Comparison of ENCODE assay signal across 8 cellular contexts in genomic region chr6:100116409-100117194, GRCh38.
DNase-seq lines count a peak whose midpoint lies in the region; ATAC-seq, FAIRE-seq and TF ChIP-seq lines count a peak whose summit lies in the region.

No MANE protein-coding gene starts in this region.

- TF ChIP-seq POLR2A in prostate gland (IDR thresholded peaks at IDR 0.05) (no peak), sigmoid colon (IDR thresholded peaks at IDR 0.05) (no peak)

- no peak for TF ChIP-seq EP300 in sigmoid colon (IDR thresholded peaks at IDR 0.05)

- intact Hi-C loops in prostate gland (cut with DNase I) (loop anchor here (10.0 kb wide), 1 partner anchor 548 kb away; no protein-coding TSS in a partner anchor), sigmoid colon (cut with DNase I) (loop anchor here (5.0 to 10.0 kb wide), 2 partner anchors 361 to 548 kb away; no protein-coding TSS in a partner anchor)

- no peaks in the 10 kb centered on the region for H3K27me3 ChIP-seq in prostate gland (replicated peaks; ENCODE audit: insufficient read depth)
- no peaks in the 10 kb centered on the region for H3K27me3 ChIP-seq in sigmoid colon

- no peaks in the 10 kb centered on the region for H3K9me3 ChIP-seq in prostate gland
- H3K9me3 ChIP-seq in sigmoid colon, result no peaks in the 10 kb centered on the region

- ATAC-seq in HG02759 (IDR thresholded peaks at IDR 0.05; ENCODE audit: unreplicated experiment), result peak; percentile 78

- H3K36me3 ChIP-seq in prostate gland, result no peaks in the 10 kb centered on the region
- no peaks in the 10 kb centered on the region for H3K36me3 ChIP-seq in sigmoid colon

- H3K4me3 ChIP-seq in prostate gland (no peak overlapping the region), sigmoid colon (no peak overlapping the region)

- H3K27ac ChIP-seq in prostate gland (no peak overlapping the region), sigmoid colon (no peak overlapping the region)

- peak; percentile 75 for TF ChIP-seq CTCF in AG09319 (IDR thresholded peaks at IDR 0.05; ENCODE audit: low read depth, low read length)
- TF ChIP-seq CTCF in GM12872 (IDR thresholded peaks at IDR 0.05; ENCODE audit: insufficient read depth, low read depth, low read length), result peak; percentile 63
- TF ChIP-seq CTCF in prostate gland (IDR thresholded peaks at IDR 0.05), result peak; percentile 21 to 56 (median 46)
- peak in 1 of 4 experiments; percentile 40 for TF ChIP-seq CTCF in sigmoid colon (IDR thresholded peaks at IDR 0.05)

- H3K4me1 ChIP-seq in prostate gland (replicated peaks) (no peaks in the 10 kb centered on the region), sigmoid colon (no peaks in the 10 kb centered on the region)

- 25% methylated on average over 4 of the region's 4 CpGs for WGBS in prostate gland
- WGBS in sigmoid colon, 2 donors, result 19 to 32% methylated on average over 4 of the region's 4 CpGs

- DNase-seq in AG09319 (ENCODE audit: extremely low read depth, low read depth) (peak; percentile 57), NCI-H2029 treated with DMSO at 0.1 percent for 48 hours (lab: John Stamatoyannopoulos, UW) (peak; percentile 60), fibroblast of the conjunctiva (ENCODE audit: low read depth) (peak; percentile 65), prostate gland (ENCODE audit: low spot score) (peak; percentile 7), sigmoid colon (no peak)

- peak; percentile 33 for FAIRE-seq in TTC549 (lab: Jason Lieb, UNC)
